Comparison of ENCODE assay signal across 11 cellular contexts in genomic region chr1:18480315-18481189, GRCh38. TPM values are rescaled to one million over a fixed set of nuclear protein-coding genes. Genes with fewer than 3 reads are reported as not detected.
DNase-seq lines count a peak whose midpoint lies in the region; ATAC-seq, FAIRE-seq and TF ChIP-seq lines count a peak whose summit lies in the region.
"Had no signal": no experiment of that assay in that cellular context is flagged by ENCODE, and none has a peak within 500 bp of the region (broad histone marks: within the 10 kb centered on the region; RNA-seq: fewer than 3 reads in every experiment).

TSS of gene KLHDC7A (plus strand) at chr1:18480930. CDS start at chr1:18480982, 52 bp downstream.

- H3K9ac ChIP-seq in PC-3 (ENCODE audit: low read length) = no peak within 1 kb of the TSS

- WGBS in iPS DF 6.9 (ENCODE audit: insufficient coverage, insufficient read length) = no CpG with 5 or more reads among the region's 13 CpGs

- DNase-seq in H54 (ENCODE audit: insufficient read length, low spot score) (peak; percentile 34), PC-3 (peak; percentile 35), iPS DF 6.9 (ENCODE audit: low read depth, low spot score) (peak; percentile 66), retina (peak; percentile 60), COLO829 (ENCODE audit: low spot score) (no peak), SW 1271 (lab: John Stamatoyannopoulos, UW) (no peak)
- DNase-seq in stimulated activated CD4-positive, alpha-beta T cell treated with anti-CD3 and anti-CD28 coated beads, Interleukin-4, amount 100 ng/mL, for 1 hour = no peak
- DNase-seq: activated T-cell treated with anti-CD3 and anti-CD28 coated beads, Interleukin-2, amount 50 U/mL, for 72 hours; effector CD8-positive, alpha-beta T cell had no signal

- CTCF ChIA-PET in PC-3 (lab: Charles Lee) = no interaction called here

- H3K4me2 ChIP-seq in PC-3 (ENCODE audit: low read length) = no peak within 1 kb of the TSS

- TF ChIP-seq POLR2A in H54 (IDR thresholded peaks at IDR 0.05; ENCODE audit: low read depth, low read length) = no peak

- no peak for TF ChIP-seq CTCF in PC-3 (conservative IDR thresholded peaks at IDR 0.05; ENCODE audit: low read depth, low read length)

- H3F3A ChIP-seq in PC-3 (ENCODE audit: low read length, unreplicated experiment) = no peaks in the 10 kb centered on the region

- H3K27ac ChIP-seq in PC-3 (ENCODE audit: low read length) (no peak within 1 kb of the TSS), iPS DF 6.9 (ENCODE audit: low read length) (no peak within 1 kb of the TSS)

- H3K4me3 ChIP-seq in PC-3 (ENCODE audit: low read length) (no peak within 1 kb of the TSS), iPS DF 6.9 (ENCODE audit: low read length) (no peak within 1 kb of the TSS)
- H3K4me3 ChIP-seq: K562 had no signal

- no peaks in the 10 kb centered on the region for H4K20me1 ChIP-seq in PC-3 (ENCODE audit: low read length)

- POLR2A ChIA-PET in PC-3 (lab: Charles Lee; ENCODE audit: unreplicated experiment) = no interaction called here

- FAIRE-seq in H54 (lab: Jason Lieb, UNC) = no peak
- FAIRE-seq: K562 had no signal

- BruUV-seq in PC-3 (replicated peaks; lab: Mats Ljungman, UMichigan) = no TSS peak

- H3K4me1 ChIP-seq in PC-3 (ENCODE audit: insufficient read depth, low read length) (peaks cover 9% of the 10 kb centered on the region; the same call in 1 of the 2 replicates), iPS DF 6.9 (ENCODE audit: control insufficient read depth, insufficient read depth, low read length) (peaks cover 14% of the 10 kb centered on the region)

- H3K36me3 ChIP-seq in PC-3 (ENCODE audit: low read depth, low read length) (no peaks in the 10 kb centered on the region), iPS DF 6.9 (ENCODE audit: control insufficient read depth, insufficient read depth, low read length) (peaks cover 5% of the 10 kb centered on the region; the same call in 1 of the 2 replicates)

- no peaks in the 10 kb centered on the region for H3K79me2 ChIP-seq in PC-3 (ENCODE audit: low read length)

- H3K9me3 ChIP-seq in PC-3 (ENCODE audit: low read length) = no peaks in the 10 kb centered on the region
- H3K9me3 ChIP-seq in iPS DF 6.9 (ENCODE audit: control insufficient read depth, insufficient read depth, low read length) = no peaks in the 10 kb centered on the region

- H3K27me3 ChIP-seq in PC-3 (ENCODE audit: low read length) = peaks cover 16% of the 10 kb centered on the region
- H3K27me3 ChIP-seq in iPS DF 6.9 (ENCODE audit: control insufficient read depth, insufficient read depth, low read length) = no peaks in the 10 kb centered on the region

- ATAC-seq in PC-3 = no peak
- no peak for ATAC-seq in HG02571 (IDR thresholded peaks at IDR 0.05; ENCODE audit: unreplicated experiment)
- ATAC-seq: activated T-cell treated with anti-CD3 and anti-CD28 coated beads, Interleukin-2, amount 50 U/mL, for 72 hours; K562 had no signal

- no peak within 1 kb of the TSS for H2AFZ ChIP-seq in PC-3 (ENCODE audit: low read length)

- H3K9me2 ChIP-seq in PC-3 (replicated peaks; ENCODE audit: low read length) = no peaks in the 10 kb centered on the region

- intact Hi-C loops in PC-3 (cut with micrococcal nuclease) = no loop called here

RNA-seq across cellular contexts. Expression of gene KLHDC7A, which starts in this region (rescaled TPM):
- not detected in 2 replicates for total RNA-seq in PC-3 (2014; rRNA removed)
- total RNA-seq: activated T-cell treated with anti-CD3 and anti-CD28 coated beads, Interleukin-2, amount 50 U/mL, for 72 hours had no signal

Comparison
In these comparisons a context has a peak if more than half of its experiments do, and no peak if none do; other contexts are left out.
1. Peak in DNase-seq in PC-3; RNA of the gene not detected or under 1 TPM.
2. DNase-seq: peak in H54 (single experiment), iPS DF 6.9 (single experiment) and retina (single experiment); none in COLO829 (single experiment), SW 1271 (0 of 2) and stimulated activated CD4-positive, alpha-beta T cell treated with anti-CD3 and anti-CD28 coated beads, Interleukin-4, amount 100 ng/mL, for 1 hour (single experiment).